Comparison of ENCODE assay signal across 17 cellular contexts in the genomic region with DNA sequence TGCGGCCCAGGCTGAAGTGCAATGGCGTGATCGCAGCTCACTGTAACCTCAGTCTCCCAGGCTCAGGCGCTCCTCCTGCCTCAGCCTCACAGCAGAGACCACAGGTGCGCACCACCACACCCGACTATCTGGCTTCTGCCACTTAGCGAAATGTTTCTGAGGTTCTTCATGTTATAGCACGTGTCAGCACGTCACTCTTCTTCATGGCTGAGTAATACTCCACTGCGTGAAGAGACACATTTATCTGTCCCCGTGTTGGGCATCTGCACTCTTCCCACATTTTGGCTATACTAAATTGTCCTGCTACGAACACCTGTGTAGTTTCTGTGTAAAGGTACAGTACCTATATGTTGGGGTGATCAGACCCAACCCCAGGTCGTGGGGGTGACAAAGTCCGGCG. TPM values are rescaled to one million over a fixed set of nuclear protein-coding genes. Genes with fewer than 3 reads are reported as not detected.
DNase-seq lines count a peak whose midpoint lies in the region; ATAC-seq and TF ChIP-seq lines count a peak whose summit lies in the region.
"Had no signal": no experiment of that assay in that cellular context is flagged by ENCODE, and none has a peak within 500 bp of the region (broad histone marks: within the 10 kb centered on the region; RNA-seq: fewer than 3 reads in every experiment).

No MANE protein-coding gene starts in this region.

- no peak for TF ChIP-seq POLR2A in body of pancreas (IDR thresholded peaks at IDR 0.05)

- no peak overlapping the region for H4K12ac ChIP-seq in trophoblast cell (ENCODE audit: low read depth, low read length)

- 92 to 96% methylated on average over 15 of the region's 15 CpGs for WGBS in body of pancreas, 2 donors
- no CpG with 5 or more reads among the region's 15 CpGs for WGBS in trophoblast cell (ENCODE audit: extremely low coverage, insufficient coverage, insufficient read length)

- H3K4ac ChIP-seq in trophoblast cell (ENCODE audit: low read depth, low read length): no peak overlapping the region

- no peaks in the 10 kb centered on the region for H3K79me1 ChIP-seq in trophoblast cell (ENCODE audit: low read length)

- ATAC-seq in DND-41 (ENCODE audit: insufficient read depth, low read depth) (no peak), RWPE2 (ENCODE audit: low read depth) (no peak), body of pancreas (no peak), GM18498 (IDR thresholded peaks at IDR 0.05; ENCODE audit: unreplicated experiment) (no peak)
- ATAC-seq: HCT116 had no signal

- no peak for TF ChIP-seq CTCF in DND-41 (IDR thresholded peaks at IDR 0.05; ENCODE audit: borderline replicate concordance, extremely low read depth, low read length, poor library complexity, severe bottlenecking)
- no peak for TF ChIP-seq CTCF in RWPE2 (IDR thresholded peaks at IDR 0.05; ENCODE audit: poor library complexity, severe bottlenecking)
- no peak for TF ChIP-seq CTCF in body of pancreas (IDR thresholded peaks at IDR 0.05)

- intact Hi-C loops in body of pancreas (cut with DNase I): no loop called here

- no peaks in the 10 kb centered on the region for H3K79me2 ChIP-seq in DND-41 (ENCODE audit: insufficient read depth, low read length)
- no peaks in the 10 kb centered on the region for H3K79me2 ChIP-seq in trophoblast cell (ENCODE audit: control insufficient read depth, insufficient read depth, low read length, poor library complexity)

- no peaks in the 10 kb centered on the region for H3K9me3 ChIP-seq in DND-41 (ENCODE audit: insufficient read depth, low read length, severe bottlenecking)
- no peaks in the 10 kb centered on the region for H3K9me3 ChIP-seq in RWPE2 (ENCODE audit: severe bottlenecking)
- no peaks in the 10 kb centered on the region for H3K9me3 ChIP-seq in body of pancreas
- no peaks in the 10 kb centered on the region for H3K9me3 ChIP-seq in trophoblast cell (ENCODE audit: insufficient read depth, low read depth, low read length)
- H3K9me3 ChIP-seq: Caco-2 had no signal

- no peak overlapping the region for H2BK5ac ChIP-seq in trophoblast cell (ENCODE audit: low read depth, low read length, poor library complexity)

- no peaks in the 10 kb centered on the region for H3K36me3 ChIP-seq in DND-41 (ENCODE audit: insufficient read depth, low read length)
- no peaks in the 10 kb centered on the region for H3K36me3 ChIP-seq in RWPE2 (ENCODE audit: low read depth)
- no peaks in the 10 kb centered on the region for H3K36me3 ChIP-seq in body of pancreas (replicated peaks in 1 of 2; ENCODE audit: insufficient read depth in 1 of 2, low read depth in 2 of 2)
- H3K36me3 ChIP-seq in trophoblast cell (ENCODE audit: control insufficient read depth in 1 of 2, insufficient read depth in 2 of 2, low read length in 2 of 2): no peaks in the 10 kb centered on the region

- DNase-seq in DND-41 (no peak), RWPE2 (ENCODE audit: low spot score) (peak; percentile 40), body of pancreas (no peak), trophoblast cell (no peak)
- DNase-seq in effector CD8-positive, alpha-beta T cell (lab: John Stamatoyannopoulos, UW): no peak
- no peak for DNase-seq in stimulated activated CD4-positive, alpha-beta T cell treated with anti-CD3 and anti-CD28 coated beads, Interleukin-4, amount 100 ng/mL, for 1 hour
- no peak for DNase-seq in activated T-cell treated with anti-CD3 and anti-CD28 coated beads, Interleukin-2, amount 50 U/mL, for 48 hours
- DNase-seq: AML-193; C1 segment of cervical spinal cord; Caco-2; CD4-positive, alpha-beta T cell; GOT3; H7; IMR-90 had no signal

- H3K4me3 ChIP-seq in DND-41 (ENCODE audit: low read depth in 1 of 2, low read length in 2 of 2): no peak overlapping the region
- no peak overlapping the region for H3K4me3 ChIP-seq in RWPE2 (ENCODE audit: severe bottlenecking)
- no peak overlapping the region for H3K4me3 ChIP-seq in body of pancreas
- H3K4me3 ChIP-seq in trophoblast cell (ENCODE audit: low read depth, low read length): peak overlapping the region; percentile 23

- no peak overlapping the region for H3K14ac ChIP-seq in trophoblast cell (ENCODE audit: low read length)

- H3K4me1 ChIP-seq in DND-41 (ENCODE audit: insufficient read depth, low read length) (peaks cover 39% of the 10 kb centered on the region), RWPE2 (ENCODE audit: insufficient read depth, poor library complexity, severe bottlenecking) (no peaks in the 10 kb centered on the region), body of pancreas (peaks cover 21% of the 10 kb centered on the region), trophoblast cell (ENCODE audit: control insufficient read depth in 1 of 2, insufficient read depth in 2 of 2, low read length in 2 of 2) (no peaks in the 10 kb centered on the region)

- H3K18ac ChIP-seq in trophoblast cell (ENCODE audit: low read length): no peak overlapping the region

- H3K27me3 ChIP-seq in DND-41 (ENCODE audit: insufficient read depth, low read length, poor library complexity) (no peaks in the 10 kb centered on the region), RWPE2 (ENCODE audit: insufficient read depth, poor library complexity, severe bottlenecking) (no peaks in the 10 kb centered on the region), body of pancreas (no peaks in the 10 kb centered on the region), trophoblast cell (ENCODE audit: insufficient read depth, low read length) (no peaks in the 10 kb centered on the region)

- no peak overlapping the region for H3K23ac ChIP-seq in trophoblast cell (ENCODE audit: low read length)

- no peak overlapping the region for H3K9ac ChIP-seq in DND-41 (ENCODE audit: low read depth, low read length)
- no peak overlapping the region for H3K9ac ChIP-seq in trophoblast cell (ENCODE audit: low read length)

- no peak overlapping the region for H2BK120ac ChIP-seq in trophoblast cell (ENCODE audit: insufficient read depth, low read length, poor library complexity)

- no peak overlapping the region for H4K8ac ChIP-seq in trophoblast cell (ENCODE audit: low read depth, low read length)

- H3K4me2 ChIP-seq in DND-41 (ENCODE audit: insufficient read depth, low read length) (no peak overlapping the region), trophoblast cell (ENCODE audit: low read length) (no peak overlapping the region)

- H4K20me1 ChIP-seq in DND-41 (ENCODE audit: insufficient read depth, low read length): no peaks in the 10 kb centered on the region

- no peak overlapping the region for H2BK12ac ChIP-seq in trophoblast cell (ENCODE audit: low read length)

- H2AFZ ChIP-seq in DND-41 (ENCODE audit: low read depth, low read length) (no peak overlapping the region), trophoblast cell (ENCODE audit: insufficient read depth, low read length, poor library complexity) (no peak overlapping the region)

- H3K27ac ChIP-seq in DND-41 (ENCODE audit: low read length): peak overlapping the region; percentile 59; the same call in 1 of the 2 replicates
- H3K27ac ChIP-seq in RWPE2 (ENCODE audit: poor library complexity, severe bottlenecking): no peak overlapping the region
- H3K27ac ChIP-seq in body of pancreas: peak overlapping the region in 3 of 4 donors; percentile 80 to 88 (median 88)
- no peak overlapping the region for H3K27ac ChIP-seq in trophoblast cell (ENCODE audit: low read depth, low read length)

- no peak overlapping the region for H2AK5ac ChIP-seq in trophoblast cell (ENCODE audit: low read length)

- no peak overlapping the region for H4K91ac ChIP-seq in trophoblast cell (ENCODE audit: low read depth, low read length)

RNA-seq across cellular contexts. Expression of a gene that starts 1.0 kb away (rescaled TPM):
- total RNA-seq in body of pancreas: 100 to 1,000 TPM; 116 to 147 TPM
- polyA plus RNA-seq in trophoblast cell (2013): 0.04 TPM in 1 of 2 replicates, not detected in the other
- total RNA-seq: CD4-positive, alpha-beta T cell; Daoy; IMR-90 had no signal
- polyA plus RNA-seq: IMR-90 had no signal

RNA-seq across cellular contexts. Expression of a gene that starts 36.9 kb away (rescaled TPM):
- 1 to 10 TPM in 1 of 2 donors, not detected in 1; 2.1 TPM for total RNA-seq in body of pancreas
- polyA plus RNA-seq in trophoblast cell (2013): 0.23 and 0.37 TPM in 2 replicates

RNA-seq across cellular contexts. Expression of a gene that starts 45.1 kb away (rescaled TPM):
- total RNA-seq in body of pancreas: 10 to 100 TPM; 37.6 to 65.9 TPM
- 48.1 and 51.0 TPM in 2 replicates for polyA plus RNA-seq in trophoblast cell (2013)

RNA-seq across cellular contexts. Expression of a gene that starts 45.2 kb away (rescaled TPM):
- total RNA-seq in body of pancreas: 1 to 10 TPM; 3.6 to 7.9 TPM
- polyA plus RNA-seq in trophoblast cell (2013): 11.1 and 11.9 TPM in 2 replicates

RNA-seq across cellular contexts. Expression of a gene that starts 51.9 kb away (rescaled TPM):
- total RNA-seq in body of pancreas: 1,000 to 10,000 TPM; 3,820 to 5,570 TPM
- polyA plus RNA-seq in trophoblast cell (2013): 2,265 and 2,343 TPM in 2 replicates

Comparison
In these comparisons a context has a peak if more than half of its experiments do, and no peak if none do; other contexts are left out.
1. H3K27ac ChIP-seq: peak in DND-41 (single experiment) and body of pancreas (3 of 4); none in RWPE2 (single experiment) and trophoblast cell (single experiment).